In the genomic region with DNA sequence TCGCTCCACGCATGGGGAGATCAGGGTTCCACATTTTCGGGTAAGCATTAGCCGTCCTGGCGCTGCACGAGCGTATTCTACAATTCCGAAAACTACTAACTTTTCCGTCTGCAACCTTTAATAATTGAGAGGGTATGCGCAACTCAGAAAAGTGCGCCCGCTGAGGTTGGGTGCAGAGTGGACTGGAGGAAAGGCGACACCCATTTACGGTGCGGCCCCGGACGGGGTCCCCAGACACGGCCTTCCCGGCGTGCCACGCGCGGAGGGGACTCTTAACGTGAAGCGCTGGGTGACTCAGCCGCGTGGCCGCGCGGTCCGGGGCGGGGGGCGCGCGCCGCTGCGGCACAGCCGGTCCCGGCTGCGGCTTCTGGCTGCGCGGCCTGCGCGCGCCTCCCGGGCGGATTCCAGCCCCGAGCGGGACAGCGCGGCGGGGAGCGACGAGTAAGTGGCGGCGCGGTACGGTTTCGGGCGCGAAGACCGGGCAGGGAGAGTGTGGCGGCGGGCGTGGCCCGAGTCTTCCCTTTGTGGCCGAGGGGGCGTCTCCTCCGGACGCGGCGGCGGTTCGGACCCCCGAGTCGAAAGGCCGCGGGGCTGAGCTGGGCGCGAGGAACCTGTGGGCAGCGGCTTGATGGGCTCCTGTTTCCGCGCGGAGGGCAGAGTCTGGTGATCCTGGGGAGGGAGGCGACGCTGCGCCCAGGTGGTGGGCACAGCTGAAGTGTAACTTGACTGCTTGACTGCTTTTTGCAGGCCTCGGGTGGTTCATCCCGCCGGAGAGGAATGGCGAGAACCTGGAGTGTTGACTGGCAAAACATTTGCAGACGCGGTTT, we compare ENCODE assay signal across 8 cellular contexts. TPM values are rescaled to one million over a fixed set of nuclear protein-coding genes. Genes with fewer than 3 reads are reported as not detected.
DNase-seq lines count a peak whose midpoint lies in the region; ATAC-seq and TF ChIP-seq lines count a peak whose summit lies in the region.

Gene KCTD20, plus strand, starts transcription at position 330 of the 827 bp plus-strand sequence. CDS start 27,098 bp downstream, outside the sequence.
A gene with protein sequence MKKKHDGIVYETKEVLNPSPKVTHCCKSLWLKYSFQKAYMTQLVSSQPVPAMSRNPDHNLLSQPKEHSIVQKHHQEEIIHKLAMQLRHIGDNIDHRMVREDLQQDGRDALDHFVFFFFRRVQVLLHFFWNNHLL (minus strand): TSS at position 184 of the 827 bp plus-strand sequence. CDS start 16,772 bp downstream, outside the sequence.

- peak within 1 kb of the TSS; percentile 94 for H4K12ac ChIP-seq in trophoblast cell (ENCODE audit: low read depth, low read length)

- H3K9ac ChIP-seq in SU-DHL-6 (ENCODE audit: low read length), result peak within 1 kb of the TSS; percentile 94
- H3K9ac ChIP-seq in trophoblast cell (ENCODE audit: low read length), result peak within 1 kb of the TSS; percentile 73

- H3K79me2 ChIP-seq in SU-DHL-6 (ENCODE audit: insufficient read depth, low read length) (peaks cover 58% of the 10 kb centered on the region), trophoblast cell (ENCODE audit: control insufficient read depth, insufficient read depth, low read length, poor library complexity) (peaks cover 7% of the 10 kb centered on the region)

- H3K4me3 ChIP-seq in GM12864 (ENCODE audit: low read depth, low read length), result peak within 1 kb of the TSS; percentile 88
- H3K4me3 ChIP-seq in SU-DHL-6 (ENCODE audit: insufficient read depth, low read length, poor library complexity, severe bottlenecking), result peak within 1 kb of the TSS; percentile 87
- peak within 1 kb of the TSS; percentile 99 for H3K4me3 ChIP-seq in cardiac muscle cell
- peak within 1 kb of the TSS; percentile 87 for H3K4me3 ChIP-seq in trophoblast cell (ENCODE audit: low read depth, low read length)
- peak within 1 kb of the TSS; percentile 88 to 95 for H3K4me3 ChIP-seq in tibial artery

- TF ChIP-seq CTCF in GM12864 (IDR thresholded peaks at IDR 0.05; ENCODE audit: low read depth, low read length, missing control alignments), result no peak
- no peak for TF ChIP-seq CTCF in SU-DHL-6 (IDR thresholded peaks at IDR 0.05; ENCODE audit: insufficient read depth, low read length, poor library complexity, severe bottlenecking)
- TF ChIP-seq CTCF in cardiac muscle cell (IDR thresholded peaks at IDR 0.05; ENCODE audit: low read depth, low read length), result no peak
- TF ChIP-seq CTCF in tibial artery (IDR thresholded peaks at IDR 0.05), result peak in 1 of 2 experiments; percentile 20

- intact Hi-C loops in tibial artery (cut with DNase I; ENCODE audit: low total_unique reads), result loop anchor here (2.0 to 5.0 kb wide), 2 partner anchors 20 to 149 kb away; partner anchors contain the start of gene SRSF3

- peak; percentile 74 for ATAC-seq in HG02623 (IDR thresholded peaks at IDR 0.05; ENCODE audit: unreplicated experiment)

- peak within 1 kb of the TSS; percentile 81 for H3K27ac ChIP-seq in SU-DHL-6 (ENCODE audit: low read depth, low read length)
- peak within 1 kb of the TSS; percentile 98 for H3K27ac ChIP-seq in cardiac muscle cell
- H3K27ac ChIP-seq in trophoblast cell (ENCODE audit: low read depth, low read length), result peak within 1 kb of the TSS; percentile 82
- peak within 1 kb of the TSS; percentile 96 to 97 for H3K27ac ChIP-seq in tibial artery

- no peak within 1 kb of the TSS for H3K23ac ChIP-seq in trophoblast cell (ENCODE audit: low read length)

- peak within 1 kb of the TSS; percentile 95 for H4K8ac ChIP-seq in trophoblast cell (ENCODE audit: low read depth, low read length)

- peak; percentile 71 for DNase-seq in GM12864 (ENCODE audit: low read depth)
- peak; percentile 78 for DNase-seq in NCI-H1092 treated with DMSO at 0.1 percent for 48 hours (lab: John Stamatoyannopoulos, UW)
- DNase-seq in activated naive CD8-positive, alpha-beta T cell treated with anti-CD3 and anti-CD28 coated beads, Interleukin-2, amount 50 U/mL, for 16 hours (ENCODE audit: low read depth, low spot score), result peak; percentile 78
- DNase-seq in cardiac muscle cell (ENCODE audit: low read depth in 1 of 2, low spot score in 1 of 2), result peak; percentile 91 to 92
- DNase-seq in trophoblast cell, result peak; percentile 54 to 83
- DNase-seq in tibial artery, result peak; percentile 82 to 91

- H3K36me3 ChIP-seq in SU-DHL-6 (ENCODE audit: low read length), result peaks cover 14% of the 10 kb centered on the region; the same call in 1 of the 2 replicates
- no peaks in the 10 kb centered on the region for H3K36me3 ChIP-seq in cardiac muscle cell
- no peaks in the 10 kb centered on the region for H3K36me3 ChIP-seq in trophoblast cell (ENCODE audit: control insufficient read depth in 1 of 2, insufficient read depth in 2 of 2, low read length in 2 of 2)
- no peaks in the 10 kb centered on the region for H3K36me3 ChIP-seq in tibial artery

- peak within 1 kb of the TSS; percentile 83 for H3K4ac ChIP-seq in trophoblast cell (ENCODE audit: low read depth, low read length)

- H2AFZ ChIP-seq in SU-DHL-6 (ENCODE audit: low read depth, low read length, severe bottlenecking) (peak within 1 kb of the TSS; percentile 64), trophoblast cell (ENCODE audit: insufficient read depth, low read length, poor library complexity) (peak within 1 kb of the TSS; percentile 87)

- H3K18ac ChIP-seq in trophoblast cell (ENCODE audit: low read length), result peak within 1 kb of the TSS; percentile 87

- peaks cover 18% of the 10 kb centered on the region for H3K4me1 ChIP-seq in cardiac muscle cell (ENCODE audit: low read depth)
- peaks cover 4 to 5% of the 10 kb centered on the region in 2 experiments for H3K4me1 ChIP-seq in trophoblast cell (ENCODE audit: control insufficient read depth in 1 of 2, insufficient read depth in 2 of 2, low read length in 2 of 2)
- peaks cover 0 to 53% (median 24%) of the 10 kb centered on the region in 4 donors for H3K4me1 ChIP-seq in tibial artery

- peak within 1 kb of the TSS; percentile 92 for H3K14ac ChIP-seq in trophoblast cell (ENCODE audit: low read length)

- H3K4me2 ChIP-seq in SU-DHL-6 (ENCODE audit: low read depth, low read length, poor library complexity, severe bottlenecking) (peak within 1 kb of the TSS; percentile 89), trophoblast cell (ENCODE audit: low read length) (peak within 1 kb of the TSS; percentile 75)

- peak within 1 kb of the TSS; percentile 73 for H2BK5ac ChIP-seq in trophoblast cell (ENCODE audit: low read depth, low read length, poor library complexity)

- H2BK120ac ChIP-seq in trophoblast cell (ENCODE audit: insufficient read depth, low read length, poor library complexity), result peak within 1 kb of the TSS; percentile 83

- no CpG with 5 or more reads among the region's 93 CpGs for WGBS in trophoblast cell (ENCODE audit: extremely low coverage, insufficient coverage, insufficient read length)

- peak within 1 kb of the TSS; percentile 86 for H4K91ac ChIP-seq in trophoblast cell (ENCODE audit: low read depth, low read length)

- H3K79me1 ChIP-seq in trophoblast cell (ENCODE audit: low read length), result peaks cover 14% of the 10 kb centered on the region

- H4K20me1 ChIP-seq in SU-DHL-6 (ENCODE audit: low read depth, low read length), result no peaks in the 10 kb centered on the region

- H2AK5ac ChIP-seq in trophoblast cell (ENCODE audit: low read length), result peak within 1 kb of the TSS; percentile 46

- H3F3A ChIP-seq in SU-DHL-6 (ENCODE audit: insufficient read depth), result peaks cover 26% of the 10 kb centered on the region

- no peaks in the 10 kb centered on the region for H3K9me3 ChIP-seq in SU-DHL-6 (ENCODE audit: insufficient read depth, low read length)
- no peaks in the 10 kb centered on the region for H3K9me3 ChIP-seq in cardiac muscle cell (ENCODE audit: low read depth)
- no peaks in the 10 kb centered on the region for H3K9me3 ChIP-seq in trophoblast cell (ENCODE audit: insufficient read depth, low read depth, low read length)
- H3K9me3 ChIP-seq in tibial artery, result no peaks in the 10 kb centered on the region

- H3K27me3 ChIP-seq in SU-DHL-6 (ENCODE audit: low read length) (no peaks in the 10 kb centered on the region), cardiac muscle cell (no peaks in the 10 kb centered on the region), trophoblast cell (ENCODE audit: insufficient read depth, low read length) (no peaks in the 10 kb centered on the region), tibial artery (no peaks in the 10 kb centered on the region)

- H2BK12ac ChIP-seq in trophoblast cell (ENCODE audit: low read length), result peak within 1 kb of the TSS; percentile 68

- H3K9me2 ChIP-seq in SU-DHL-6 (replicated peaks; ENCODE audit: insufficient read depth, low read length), result no peaks in the 10 kb centered on the region

RNA-seq across cellular contexts. Expression of gene KCTD20, which starts in this region (rescaled TPM):
- total RNA-seq in cardiac muscle cell, result 23.7 and 25.5 TPM in 2 replicates
- 22.0 and 28.0 TPM in 2 replicates for polyA plus RNA-seq in cardiac muscle cell
- 36.2 and 36.4 TPM in 2 replicates for polyA plus RNA-seq in trophoblast cell (2013)

RNA-seq across cellular contexts. Expression of the second gene that starts in this region (rescaled TPM):
- not detected in 2 replicates for total RNA-seq in cardiac muscle cell
- 0.31 and 0.45 TPM in 2 replicates for polyA plus RNA-seq in cardiac muscle cell
- 0.04 and 0.08 TPM in 2 replicates for polyA plus RNA-seq in trophoblast cell (2013)

Comparison
In these comparisons a context has a peak if more than half of its experiments do, and no peak if none do; other contexts are left out.
1. Peak in every context shown above with its lines: DNase-seq, ATAC-seq, H3K4me3 ChIP-seq and H3K27ac ChIP-seq.